In the genomic region with DNA sequence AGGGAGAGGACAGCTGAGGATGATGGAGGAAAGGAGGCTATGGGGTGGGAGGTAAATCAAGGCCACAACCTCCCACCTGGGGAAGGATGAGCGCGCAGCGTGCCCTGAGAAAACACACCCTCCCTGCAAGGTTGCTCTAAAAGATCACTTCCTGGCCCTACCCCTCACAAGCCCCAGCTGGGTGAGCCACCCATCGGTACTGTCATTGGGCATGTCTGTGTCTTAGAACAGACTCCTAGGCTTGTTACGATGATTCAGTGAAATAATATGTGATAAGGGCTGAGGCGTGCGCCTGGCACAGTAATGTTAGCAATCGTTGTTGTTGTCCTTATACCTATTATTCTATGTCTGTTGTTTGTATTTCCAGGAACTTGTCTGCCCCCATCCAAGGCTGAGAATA, we compare ENCODE assay signal across 9 cellular contexts.
DNase-seq lines count a peak whose midpoint lies in the region; ATAC-seq and TF ChIP-seq lines count a peak whose summit lies in the region.
"Had no signal": no experiment of that assay in that cellular context is flagged by ENCODE, and none has a peak within 500 bp of the region (broad histone marks: within the 10 kb centered on the region; RNA-seq: fewer than 3 reads in every experiment).

No MANE protein-coding gene starts in this region.

- H3K4me1 Mint-ChIP-seq in activated T-cell treated with anti-CD3 and anti-CD28 coated beads, Interleukin-2, amount 50 U/mL, for 72 hours (ENCODE audit: low read depth): peaks cover 39% of the 10 kb centered on the region
- peaks cover 25% of the 10 kb centered on the region for H3K4me1 Mint-ChIP-seq in stimulated activated memory B cell treated with anti-CD40 and anti-IgM and Interleukin-4, amounts not matched to agents 10 μg/mL and 1 μg/mL and 100 μg/mL, for 72 hours

- H3K36me3 ChIP-seq in left ventricle myocardium inferior (no peaks in the 10 kb centered on the region), stomach (no peaks in the 10 kb centered on the region)

- peak in 1 of 2 donors; percentile 63 for ATAC-seq in left cardiac atrium
- ATAC-seq in activated T-cell treated with anti-CD3 and anti-CD28 coated beads, Interleukin-2, amount 50 U/mL, for 72 hours (replicated peaks in 1 of 2): peak; percentile 79 to 80
- no peak for ATAC-seq in GM18520 (IDR thresholded peaks at IDR 0.05; ENCODE audit: unreplicated experiment)
- no peak for ATAC-seq in stimulated activated memory B cell treated with anti-CD40 and anti-IgM and Interleukin-4, amounts not matched to agents 10 μg/mL and 1 μg/mL and 100 μg/mL, for 72 hours

- TF ChIP-seq CTCF in left ventricle myocardium inferior (IDR thresholded peaks at IDR 0.05; ENCODE audit: borderline replicate concordance) (no peak), stomach (IDR thresholded peaks at IDR 0.05) (no peak)

- H3K27ac ChIP-seq in left ventricle myocardium inferior (replicated peaks): no peak overlapping the region
- peak overlapping the region in 3 of 5 donors; percentile 3 to 15 (median 15) for H3K27ac ChIP-seq in stomach

- no peak for TF ChIP-seq POLR2A in stomach (IDR thresholded peaks at IDR 0.05)

- DNase-seq in left cardiac atrium (peak; percentile 34), left ventricle myocardium inferior (no peak), kidney glomerular epithelial cell (lab: John Stamatoyannopoulos, UW) (peak; percentile 40), stomach (peak; percentile 41), NCI-H82 treated with DMSO at 0.1 percent for 48 hours (lab: John Stamatoyannopoulos, UW; ENCODE audit: unreplicated experiment) (no peak)
- peak; percentile 25 to 44 for DNase-seq in activated T-cell treated with anti-CD3 and anti-CD28 coated beads, Interleukin-2, amount 50 U/mL, for 72 hours
- DNase-seq: NCI-H82 had no signal

- H3K4me3 ChIP-seq in left ventricle myocardium inferior (no peak overlapping the region), stomach (no peak overlapping the region)

- H3K4me1 ChIP-seq in left ventricle myocardium inferior (peaks cover 36% of the 10 kb centered on the region), stomach (peaks cover 10 to 59% (median 51%) of the 10 kb centered on the region in 4 donors)

- WGBS in stomach, 5 donors: 50 to 65% (median 61%) methylated on average over 8 of the region's 8 CpGs

- no peak overlapping the region for H3K4me3 Mint-ChIP-seq in activated T-cell treated with anti-CD3 and anti-CD28 coated beads, Interleukin-2, amount 50 U/mL, for 72 hours
- H3K4me3 Mint-ChIP-seq in stimulated activated memory B cell treated with anti-CD40 and anti-IgM and Interleukin-4, amounts not matched to agents 10 μg/mL and 1 μg/mL and 100 μg/mL, for 72 hours: no peak overlapping the region

- no peak overlapping the region for H3K27ac Mint-ChIP-seq in activated T-cell treated with anti-CD3 and anti-CD28 coated beads, Interleukin-2, amount 50 U/mL, for 72 hours
- H3K27ac Mint-ChIP-seq in stimulated activated memory B cell treated with anti-CD40 and anti-IgM and Interleukin-4, amounts not matched to agents 10 μg/mL and 1 μg/mL and 100 μg/mL, for 72 hours: no peak overlapping the region

- TF ChIP-seq EP300 in stomach (IDR thresholded peaks at IDR 0.05): no peak

- H3K27me3 ChIP-seq in left ventricle myocardium inferior (ENCODE audit: low read depth): no peaks in the 10 kb centered on the region
- H3K27me3 ChIP-seq in stomach: no peaks in the 10 kb centered on the region

- intact Hi-C loops in left cardiac atrium (cut with DNase I): no loop called here
- intact Hi-C loops in left ventricle myocardium inferior (cut with micrococcal nuclease): no loop called here
- intact Hi-C loops in stomach (cut with DNase I; ENCODE audit: low total_unique reads): no loop called here

- no peaks in the 10 kb centered on the region for H3K9me3 ChIP-seq in left ventricle myocardium inferior (replicated peaks)
- H3K9me3 ChIP-seq in stomach: no peaks in the 10 kb centered on the region

- no peaks in the 10 kb centered on the region for H3K36me3 Mint-ChIP-seq in activated T-cell treated with anti-CD3 and anti-CD28 coated beads, Interleukin-2, amount 50 U/mL, for 72 hours (ENCODE audit: insufficient read depth in 2 of 2)
- no peaks in the 10 kb centered on the region for H3K36me3 Mint-ChIP-seq in stimulated activated memory B cell treated with anti-CD40 and anti-IgM and Interleukin-4, amounts not matched to agents 10 μg/mL and 1 μg/mL and 100 μg/mL, for 72 hours

- H3K9me3 Mint-ChIP-seq in activated T-cell treated with anti-CD3 and anti-CD28 coated beads, Interleukin-2, amount 50 U/mL, for 72 hours: no peaks in the 10 kb centered on the region
- no peaks in the 10 kb centered on the region for H3K9me3 Mint-ChIP-seq in stimulated activated memory B cell treated with anti-CD40 and anti-IgM and Interleukin-4, amounts not matched to agents 10 μg/mL and 1 μg/mL and 100 μg/mL, for 72 hours

- no peaks in the 10 kb centered on the region for H3K27me3 Mint-ChIP-seq in activated T-cell treated with anti-CD3 and anti-CD28 coated beads, Interleukin-2, amount 50 U/mL, for 72 hours (ENCODE audit: low read depth)
- H3K27me3 Mint-ChIP-seq in stimulated activated memory B cell treated with anti-CD40 and anti-IgM and Interleukin-4, amounts not matched to agents 10 μg/mL and 1 μg/mL and 100 μg/mL, for 72 hours: peaks cover 47% of the 10 kb centered on the region

Comparison
In these comparisons a context has a peak if more than half of its experiments do, and no peak if none do; other contexts are left out.
1. DNase-seq: peak in left cardiac atrium (single experiment), activated T-cell treated with anti-CD3 and anti-CD28 coated beads, Interleukin-2, amount 50 U/mL, for 72 hours (2 of 2), kidney glomerular epithelial cell (single experiment) and stomach (single experiment); none in left ventricle myocardium inferior (single experiment) and NCI-H82 treated with DMSO at 0.1 percent for 48 hours (single experiment).
2. ATAC-seq: peak in activated T-cell treated with anti-CD3 and anti-CD28 coated beads, Interleukin-2, amount 50 U/mL, for 72 hours (2 of 2); none in GM18520 (single experiment) and stimulated activated memory B cell treated with anti-CD40 and anti-IgM and Interleukin-4, amounts not matched to agents 10 μg/mL and 1 μg/mL and 100 μg/mL, for 72 hours (single experiment).